ENCODE assay signal across 9 cellular contexts in genomic region chr2:64637000-64637628, GRCh38. TPM values are rescaled to one million over a fixed set of nuclear protein-coding genes. Genes with fewer than 3 reads are reported as not detected.
DNase-seq lines count a peak whose midpoint lies in the region; ATAC-seq and TF ChIP-seq lines count a peak whose summit lies in the region.
"Had no signal": no experiment of that assay in that cellular context is flagged by ENCODE, and none has a peak within 500 bp of the region (broad histone marks: within the 10 kb centered on the region; RNA-seq: fewer than 3 reads in every experiment).

No MANE protein-coding gene starts in this region.

- CTCF ChIA-PET in activated naive CD4-positive, alpha-beta T cell treated with anti-CD3 and anti-CD28 coated beads for 36 hours (lab: Charles Lee) = interaction anchor here (0.5 to 9.9 kb wide), 7 partner anchors 9 to 423 kb away, joined by 3 to 73 read pairs (median 4); partner anchors contain the start of gene SERTAD2

- TF ChIP-seq CTCF in ovary (IDR thresholded peaks at IDR 0.05) = no peak

- WGBS in thymus = 9% methylated on average over 9 of the region's 9 CpGs
- 71 to 73% (median 73%) methylated on average over 9 of the region's 9 CpGs for WGBS in ovary, 3 donors

- H3K9me3 Mint-ChIP-seq in activated naive CD4-positive, alpha-beta T cell treated with anti-CD3 and anti-CD28 coated beads for 36 hours = no peaks in the 10 kb centered on the region
- H3K9me3 Mint-ChIP-seq in activated T-helper 1 cell treated with anti-CD3 and anti-CD28 coated beads, Interleukin-12 subunit alpha, Interleukin-12 subunit beta, Interleukin-2, Interleukin-4 antibody, amounts not matched to agents 30 ng/mL and 10 ng/mL and 1 ng/mL, durations not matched to agents 14 hours and 24 hours and 36 hours = no peaks in the 10 kb centered on the region

- ATAC-seq in HG03066 (IDR thresholded peaks at IDR 0.05; ENCODE audit: low read depth, unreplicated experiment) = peak; percentile 60

- no peak for DNase-seq in activated naive CD4-positive, alpha-beta T cell treated with anti-CD3 and anti-CD28 coated beads for 36 hours
- DNase-seq in activated naive CD4-positive, alpha-beta T cell (lab: John Stamatoyannopoulos, UW) = no peak
- DNase-seq in activated T-helper 1 cell treated with anti-CD3 and anti-CD28 coated beads, Interleukin-12 subunit alpha, Interleukin-12 subunit beta, Interleukin-2, Interleukin-4 antibody, amounts not matched to agents 30 ng/mL and 10 ng/mL and 1 ng/mL, durations not matched to agents 14 hours and 24 hours and 36 hours (ENCODE audit: low spot score) = no peak
- DNase-seq in DMS153 treated with DMSO at 0.1 percent for 48 hours (lab: John Stamatoyannopoulos, UW; ENCODE audit: unreplicated experiment) (no peak), ovary (no peak), DMS79 (lab: John Stamatoyannopoulos, UW) (no peak)

- TF ChIP-seq EP300 in ovary (IDR thresholded peaks at IDR 0.05) = no peak

- H3K27me3 ChIP-seq in thymus (ENCODE audit: control insufficient read depth, insufficient read depth) (no peaks in the 10 kb centered on the region), ovary (no peaks in the 10 kb centered on the region)

- peak overlapping the region; percentile 46 for H3K27ac ChIP-seq in thymus (ENCODE audit: low read depth)
- H3K27ac ChIP-seq in ovary = no peak overlapping the region
- H3K27ac ChIP-seq: C4-2B had no signal

- intact Hi-C loops in activated naive CD4-positive, alpha-beta T cell treated with anti-CD3 and anti-CD28 coated beads for 36 hours (cut with micrococcal nuclease) = no loop called here
- intact Hi-C loops in activated T-helper 1 cell treated with anti-CD3 and anti-CD28 coated beads, Interleukin-12 subunit alpha, Interleukin-12 subunit beta, Interleukin-2, Interleukin-4 antibody, amounts not matched to agents 30 ng/mL and 10 ng/mL and 1 ng/mL, durations not matched to agents 14 hours and 24 hours and 36 hours (cut with micrococcal nuclease) = no loop called here
- intact Hi-C loops in ovary (cut with DNase I) = no loop called here

- H3K36me3 ChIP-seq in thymus (ENCODE audit: control insufficient read depth, insufficient read depth) = peaks cover 32% of the 10 kb centered on the region
- no peaks in the 10 kb centered on the region for H3K36me3 ChIP-seq in ovary

- no peaks in the 10 kb centered on the region for H3K27me3 Mint-ChIP-seq in activated naive CD4-positive, alpha-beta T cell treated with anti-CD3 and anti-CD28 coated beads for 36 hours (ENCODE audit: low read depth)
- H3K27me3 Mint-ChIP-seq in activated T-helper 1 cell treated with anti-CD3 and anti-CD28 coated beads, Interleukin-12 subunit alpha, Interleukin-12 subunit beta, Interleukin-2, Interleukin-4 antibody, amounts not matched to agents 30 ng/mL and 10 ng/mL and 1 ng/mL, durations not matched to agents 14 hours and 24 hours and 36 hours (ENCODE audit: insufficient read depth) = no peaks in the 10 kb centered on the region

- no peak for TF ChIP-seq POLR2A in ovary (IDR thresholded peaks at IDR 0.05)

- peak overlapping the region; percentile 41 for H3K4me3 Mint-ChIP-seq in activated naive CD4-positive, alpha-beta T cell treated with anti-CD3 and anti-CD28 coated beads for 36 hours
- peak overlapping the region; percentile 23 for H3K4me3 Mint-ChIP-seq in activated T-helper 1 cell treated with anti-CD3 and anti-CD28 coated beads, Interleukin-12 subunit alpha, Interleukin-12 subunit beta, Interleukin-2, Interleukin-4 antibody, amounts not matched to agents 30 ng/mL and 10 ng/mL and 1 ng/mL, durations not matched to agents 14 hours and 24 hours and 36 hours

- H3K4me3 ChIP-seq in thymus (ENCODE audit: low read length) (no peak overlapping the region), ovary (no peak overlapping the region)

- peaks cover 58% of the 10 kb centered on the region for H3K4me1 Mint-ChIP-seq in activated naive CD4-positive, alpha-beta T cell treated with anti-CD3 and anti-CD28 coated beads for 36 hours (ENCODE audit: low read depth)
- peaks cover 54% of the 10 kb centered on the region for H3K4me1 Mint-ChIP-seq in activated T-helper 1 cell treated with anti-CD3 and anti-CD28 coated beads, Interleukin-12 subunit alpha, Interleukin-12 subunit beta, Interleukin-2, Interleukin-4 antibody, amounts not matched to agents 30 ng/mL and 10 ng/mL and 1 ng/mL, durations not matched to agents 14 hours and 24 hours and 36 hours (ENCODE audit: low read depth)

- no peaks in the 10 kb centered on the region for H3K9me3 ChIP-seq in thymus (ENCODE audit: control insufficient read depth)
- H3K9me3 ChIP-seq in ovary = no peaks in the 10 kb centered on the region

- peak overlapping the region; percentile 47 for H3K27ac Mint-ChIP-seq in activated naive CD4-positive, alpha-beta T cell treated with anti-CD3 and anti-CD28 coated beads for 36 hours
- H3K27ac Mint-ChIP-seq in activated T-helper 1 cell treated with anti-CD3 and anti-CD28 coated beads, Interleukin-12 subunit alpha, Interleukin-12 subunit beta, Interleukin-2, Interleukin-4 antibody, amounts not matched to agents 30 ng/mL and 10 ng/mL and 1 ng/mL, durations not matched to agents 14 hours and 24 hours and 36 hours = peak overlapping the region; percentile 85

- H3K36me3 Mint-ChIP-seq in activated naive CD4-positive, alpha-beta T cell treated with anti-CD3 and anti-CD28 coated beads for 36 hours (ENCODE audit: low read depth) = peaks cover 15% of the 10 kb centered on the region
- peaks cover 28% of the 10 kb centered on the region for H3K36me3 Mint-ChIP-seq in activated T-helper 1 cell treated with anti-CD3 and anti-CD28 coated beads, Interleukin-12 subunit alpha, Interleukin-12 subunit beta, Interleukin-2, Interleukin-4 antibody, amounts not matched to agents 30 ng/mL and 10 ng/mL and 1 ng/mL, durations not matched to agents 14 hours and 24 hours and 36 hours (ENCODE audit: low read depth)

- H3K4me1 ChIP-seq in thymus (ENCODE audit: control insufficient read depth, insufficient read depth, low read length) = peaks cover 28% of the 10 kb centered on the region
- H3K4me1 ChIP-seq in ovary (ENCODE audit: insufficient read depth) = peaks cover 12% of the 10 kb centered on the region

RNA-seq across cellular contexts. Expression of gene SERTAD2, which starts 16.6 kb away (rescaled TPM):
- 10 to 100 TPM; 11.4 to 11.6 TPM for total RNA-seq in activated naive CD4-positive, alpha-beta T cell treated with anti-CD3 and anti-CD28 coated beads for 36 hours
- 27.3 and 28.5 TPM in 2 replicates for total RNA-seq in activated T-helper 1 cell treated with anti-CD3 and anti-CD28 coated beads, Interleukin-12 subunit alpha, Interleukin-12 subunit beta, Interleukin-2, Interleukin-4 antibody, amounts not matched to agents 30 ng/mL and 10 ng/mL and 1 ng/mL, durations not matched to agents 14 hours and 24 hours and 36 hours
- polyA plus RNA-seq in thymus (37.6 TPM), ovary (10 to 100 TPM in 1 of 2 donors, 1 to 10 TPM in 1; 9.9 to 20.8 TPM)
- total RNA-seq in ovary = 10 to 100 TPM; 11.0 to 26.8 (median 21.8) TPM
